17 cellular contexts compared by ENCODE assay signal in the genomic region with DNA sequence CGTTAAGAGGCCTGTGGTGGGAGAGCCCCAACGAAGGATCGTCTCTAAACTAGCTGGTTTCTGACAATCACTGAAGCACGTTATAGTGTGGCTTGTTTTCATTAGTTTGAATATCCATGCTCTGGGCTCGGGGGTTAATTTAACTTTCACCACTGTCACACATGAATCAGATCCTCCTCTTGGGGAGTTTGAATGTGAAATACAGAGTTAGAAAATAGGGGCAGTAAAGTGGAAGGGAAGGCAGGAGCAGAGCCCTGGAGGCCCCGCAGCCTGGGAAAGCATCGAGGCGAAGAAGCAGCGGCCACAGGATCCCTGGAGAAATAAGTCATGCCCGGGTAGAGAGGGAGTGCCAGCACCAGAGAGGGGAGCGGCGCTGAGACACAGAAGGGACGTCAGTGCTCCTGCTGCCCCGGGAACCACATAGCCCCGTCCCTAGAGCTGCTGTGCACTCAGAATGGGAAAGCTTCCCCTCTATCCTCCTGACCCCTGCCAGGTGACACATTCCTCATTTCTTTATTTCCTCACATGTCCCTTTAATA. TPM values are rescaled to one million over a fixed set of nuclear protein-coding genes. Genes with fewer than 3 reads are reported as not detected.
A peak's percentile ranks its signal among the peaks of the same experiment; 100 is the strongest.
DNase-seq lines count a peak whose midpoint lies in the region; ATAC-seq and TF ChIP-seq lines count a peak whose summit lies in the region.
"Had no signal": no experiment of that assay in that cellular context is flagged by ENCODE, and none has a peak within 500 bp of the region (broad histone marks: within the 10 kb centered on the region; RNA-seq: fewer than 3 reads in every experiment).

No MANE protein-coding gene starts in this region.

- H3K27me3 ChIP-seq in GM23338 (ENCODE audit: insufficient read depth) = no peaks in the 10 kb centered on the region
- H3K27me3 ChIP-seq in layer of hippocampus (ENCODE audit: control insufficient read depth, insufficient read depth, low read length) = no peaks in the 10 kb centered on the region
- H3K27me3 ChIP-seq: sigmoid colon, uterus had no signal

- H3K27me3 Mint-ChIP-seq in GM23338 (ENCODE audit: insufficient read depth, low read depth, poor library complexity) = no peaks in the 10 kb centered on the region

- no peak for TF ChIP-seq CTCF in GM23338 (conservative IDR thresholded peaks at IDR 0.05; ENCODE audit: low read depth in 2 of 2)

- DNase-seq in GM23338 (ENCODE audit: low spot score) = peak; percentile 15
- peak; percentile 25 for DNase-seq in astrocyte of the hippocampus (ENCODE audit: low read depth, low spot score)
- peak in 7 of 49 donors; percentile 16 to 33 (median 23) for DNase-seq in substantia nigra (lab: John Stamatoyannopoulos, UW)
- DNase-seq in amniotic stem cell (lab: John Stamatoyannopoulos, UW) = no peak
- DNase-seq in NCI-H146 treated with DMSO at 0.1 percent for 48 hours (lab: John Stamatoyannopoulos, UW; ENCODE audit: unreplicated experiment) = no peak
- DNase-seq: activated CD4-positive, alpha-beta T cell treated with anti-CD3 and anti-CD28 coated beads, Interleukin-2, amount 50 U/mL, for 1 hour; activated gamma-delta T cell treated with Interleukin-2 at 50 U/mL for 16 hours; AML-193; GF-D8; midbrain; NCI-H187 treated with DMSO at 0.1 percent for 48 hours; NCI-H446; sigmoid colon; uterus had no signal

- no peaks in the 10 kb centered on the region for H3K79me2 ChIP-seq in GM23338 (replicated peaks; ENCODE audit: insufficient read depth)

- no peak overlapping the region for H3K27ac ChIP-seq in GM23338 (ENCODE audit: low read depth)
- H3K27ac ChIP-seq in layer of hippocampus (ENCODE audit: low read depth, low read length) = peak overlapping the region; percentile 54
- peak overlapping the region; percentile 39 for H3K27ac ChIP-seq in substantia nigra (ENCODE audit: low read depth, low read length, poor library complexity, severe bottlenecking)
- H3K27ac ChIP-seq: sigmoid colon, uterus had no signal

- H3K36me3 Mint-ChIP-seq in GM23338 (ENCODE audit: low read depth) = no peaks in the 10 kb centered on the region; the same call in 2 of the 3 replicates
- H3K36me3 Mint-ChIP-seq: IgD-negative memory B cell had no signal

- no peaks in the 10 kb centered on the region for H4K20me1 ChIP-seq in GM23338 (replicated peaks; ENCODE audit: insufficient read depth)

- ATAC-seq in GM23338 = peak; percentile 60
- no peak for ATAC-seq in HG02970 (IDR thresholded peaks at IDR 0.05; ENCODE audit: low FRiP score, unreplicated experiment)

- H3K36me3 ChIP-seq in GM23338 (ENCODE audit: insufficient read depth) = no peaks in the 10 kb centered on the region
- H3K36me3 ChIP-seq: sigmoid colon, uterus had no signal

- no peak overlapping the region for H3K4me2 ChIP-seq in GM23338

- no peak overlapping the region for H3K4me3 ChIP-seq in GM23338
- H3K4me3 ChIP-seq: sigmoid colon, uterus had no signal

- H2AFZ ChIP-seq in GM23338 = peak overlapping the region; percentile 94

- no peak overlapping the region for H3K27ac Mint-ChIP-seq in GM23338
- H3K27ac Mint-ChIP-seq: IgD-negative memory B cell had no signal

- no peaks in the 10 kb centered on the region; the same call in 1 of the 2 replicates for H3K9me2 ChIP-seq in GM23338 (ENCODE audit: insufficient read depth)

- peaks cover 2% of the 10 kb centered on the region; the same call in 1 of the 3 replicates for H3K9me3 Mint-ChIP-seq in GM23338
- H3K9me3 Mint-ChIP-seq: IgD-negative memory B cell had no signal

- peaks cover 15% of the 10 kb centered on the region; the same call in 2 of the 3 replicates for H3K4me1 Mint-ChIP-seq in GM23338

- H3F3A ChIP-seq in GM23338 (replicated peaks; ENCODE audit: low read depth) = no peaks in the 10 kb centered on the region

- H3K4me3 Mint-ChIP-seq in GM23338 = no peak overlapping the region
- H3K4me3 Mint-ChIP-seq: IgD-negative memory B cell had no signal

- no peaks in the 10 kb centered on the region; the same call in none of the 2 replicates for H3K4me1 ChIP-seq in GM23338 (ENCODE audit: insufficient read depth)
- H3K4me1 ChIP-seq: sigmoid colon, uterus had no signal

TF ChIP-seq in GM23338, 12 proteins besides CTCF, POLR2A, EP300 and RAD21:
- TF ChIP-seq EZH2phosphoT487 (IDR thresholded peaks at IDR 0.05; ENCODE audit: unreplicated experiment) (no peak), STAT1 (IDR thresholded peaks at IDR 0.05; ENCODE audit: unreplicated experiment) (no peak), ZNF331 (CRISPR knock-in tag; IDR thresholded peaks at IDR 0.05; ENCODE audit: low read depth) (no peak), NANOG (IDR thresholded peaks at IDR 0.05; ENCODE audit: borderline replicate concordance) (no peak), CREB1 (CRISPR knock-in tag; IDR thresholded peaks at IDR 0.05; ENCODE audit: low read depth) (no peak)
- TF ChIP-seq, protein P1, sequence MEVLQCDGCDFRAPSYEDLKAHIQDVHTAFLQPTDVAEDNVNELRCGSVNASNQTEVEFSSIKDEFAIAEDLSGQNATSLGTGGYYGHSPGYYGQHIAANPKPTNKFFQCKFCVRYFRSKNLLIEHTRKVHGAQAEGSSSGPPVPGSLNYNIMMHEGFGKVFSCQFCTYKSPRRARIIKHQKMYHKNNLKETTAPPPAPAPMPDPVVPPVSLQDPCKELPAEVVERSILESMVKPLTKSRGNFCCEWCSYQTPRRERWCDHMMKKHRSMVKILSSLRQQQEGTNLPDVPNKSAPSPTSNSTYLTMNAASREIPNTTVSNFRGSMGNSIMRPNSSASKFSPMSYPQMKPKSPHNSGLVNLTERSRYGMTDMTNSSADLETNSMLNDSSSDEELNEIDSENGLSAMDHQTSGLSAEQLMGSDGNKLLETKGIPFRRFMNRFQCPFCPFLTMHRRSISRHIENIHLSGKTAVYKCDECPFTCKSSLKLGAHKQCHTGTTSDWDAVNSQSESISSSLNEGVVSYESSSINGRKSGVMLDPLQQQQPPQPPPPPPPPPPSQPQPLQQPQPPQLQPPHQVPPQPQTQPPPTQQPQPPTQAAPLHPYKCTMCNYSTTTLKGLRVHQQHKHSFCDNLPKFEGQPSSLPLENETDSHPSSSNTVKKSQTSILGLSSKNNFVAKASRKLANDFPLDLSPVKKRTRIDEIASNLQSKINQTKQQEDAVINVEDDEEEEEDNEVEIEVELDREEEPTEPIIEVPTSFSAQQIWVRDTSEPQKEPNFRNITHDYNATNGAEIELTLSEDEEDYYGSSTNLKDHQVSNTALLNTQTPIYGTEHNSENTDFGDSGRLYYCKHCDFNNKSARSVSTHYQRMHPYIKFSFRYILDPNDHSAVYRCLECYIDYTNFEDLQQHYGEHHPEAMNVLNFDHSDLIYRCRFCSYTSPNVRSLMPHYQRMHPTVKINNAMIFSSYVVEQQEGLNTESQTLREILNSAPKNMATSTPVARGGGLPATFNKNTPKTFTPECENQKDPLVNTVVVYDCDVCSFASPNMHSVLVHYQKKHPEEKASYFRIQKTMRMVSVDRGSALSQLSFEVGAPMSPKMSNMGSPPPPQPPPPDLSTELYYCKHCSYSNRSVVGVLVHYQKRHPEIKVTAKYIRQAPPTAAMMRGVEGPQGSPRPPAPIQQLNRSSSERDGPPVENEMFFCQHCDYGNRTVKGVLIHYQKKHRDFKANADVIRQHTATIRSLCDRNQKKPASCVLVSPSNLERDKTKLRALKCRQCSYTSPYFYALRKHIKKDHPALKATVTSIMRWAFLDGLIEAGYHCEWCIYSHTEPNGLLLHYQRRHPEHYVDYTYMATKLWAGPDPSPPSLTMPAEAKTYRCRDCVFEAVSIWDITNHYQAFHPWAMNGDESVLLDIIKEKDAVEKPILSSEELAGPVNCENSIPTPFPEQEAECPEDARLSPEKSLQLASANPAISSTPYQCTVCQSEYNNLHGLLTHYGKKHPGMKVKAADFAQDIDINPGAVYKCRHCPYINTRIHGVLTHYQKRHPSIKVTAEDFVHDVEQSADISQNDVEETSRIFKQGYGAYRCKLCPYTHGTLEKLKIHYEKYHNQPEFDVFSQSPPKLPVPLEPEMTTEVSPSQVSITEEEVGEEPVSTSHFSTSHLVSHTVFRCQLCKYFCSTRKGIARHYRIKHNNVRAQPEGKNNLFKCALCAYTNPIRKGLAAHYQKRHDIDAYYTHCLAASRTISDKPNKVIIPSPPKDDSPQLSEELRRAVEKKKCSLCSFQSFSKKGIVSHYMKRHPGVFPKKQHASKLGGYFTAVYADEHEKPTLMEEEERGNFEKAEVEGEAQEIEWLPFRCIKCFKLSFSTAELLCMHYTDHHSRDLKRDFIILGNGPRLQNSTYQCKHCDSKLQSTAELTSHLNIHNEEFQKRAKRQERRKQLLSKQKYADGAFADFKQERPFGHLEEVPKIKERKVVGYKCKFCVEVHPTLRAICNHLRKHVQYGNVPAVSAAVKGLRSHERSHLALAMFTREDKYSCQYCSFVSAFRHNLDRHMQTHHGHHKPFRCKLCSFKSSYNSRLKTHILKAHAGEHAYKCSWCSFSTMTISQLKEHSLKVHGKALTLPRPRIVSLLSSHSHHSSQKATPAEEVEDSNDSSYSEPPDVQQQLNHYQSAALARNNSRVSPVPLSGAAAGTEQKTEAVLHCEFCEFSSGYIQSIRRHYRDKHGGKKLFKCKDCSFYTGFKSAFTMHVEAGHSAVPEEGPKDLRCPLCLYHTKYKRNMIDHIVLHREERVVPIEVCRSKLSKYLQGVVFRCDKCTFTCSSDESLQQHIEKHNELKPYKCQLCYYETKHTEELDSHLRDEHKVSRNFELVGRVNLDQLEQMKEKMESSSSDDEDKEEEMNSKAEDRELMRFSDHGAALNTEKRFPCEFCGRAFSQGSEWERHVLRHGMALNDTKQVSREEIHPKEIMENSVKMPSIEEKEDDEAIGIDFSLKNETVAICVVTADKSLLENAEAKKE (CRISPR knock-in tag; IDR thresholded peaks at IDR 0.05) = no peak

RNA-seq across cellular contexts. Expression of gene AMER2, which starts 31.2 kb away (rescaled TPM):
- total RNA-seq in GM23338 (2014; rRNA removed; shearing (Covaris generic)) = 0.62 and 0.76 TPM in 2 replicates
- 0.23 and 0.31 TPM in 2 replicates for polyA plus RNA-seq in GM23338 (2016; fragmentation: Nextera tagmentation; extraction: Ambion mirVana)
- polyA plus RNA-seq: IgD-negative memory B cell had no signal

Comparison
In these comparisons a context has a peak if more than half of its experiments do, and no peak if none do; other contexts are left out.
1. DNase-seq: peak in GM23338 (single experiment) and astrocyte of the hippocampus (single experiment); none in amniotic stem cell (single experiment) and NCI-H146 treated with DMSO at 0.1 percent for 48 hours (single experiment).